In genomic region chr20:50558483-50558925, GRCh38 we compare ENCODE assay signal across 1 cellular context.
TF ChIP-seq lines count a peak whose summit lies in the region.

No MANE protein-coding gene starts in this region.

TF ChIP-seq in endothelial cell of umbilical vein, 7 proteins besides CTCF, POLR2A, EP300 and RAD21 (continued from another document):
- TF ChIP-seq MAX (IDR thresholded peaks at IDR 0.05; ENCODE audit: insufficient read depth, insufficient read length) (no peak), EZH2 (IDR thresholded peaks at IDR 0.05; ENCODE audit: borderline replicate concordance, low read depth, low read length, severe bottlenecking) (no peak), POLR2AphosphoS5 (IDR thresholded peaks at IDR 0.05; ENCODE audit: insufficient read depth, low read depth, low read length) (no peak), MYC (IDR thresholded peaks at IDR 0.05; ENCODE audit: low read depth, low read length) (peak; percentile 67), GATA2 (IDR thresholded peaks at IDR 0.05; ENCODE audit: insufficient read depth, insufficient read length, low read depth, low read length) (peak; percentile 21), JUN (IDR thresholded peaks at IDR 0.05; ENCODE audit: borderline replicate concordance, insufficient read depth, insufficient read length, low read depth) (peak; percentile 81)
TF ChIP-seq in endothelial cell of umbilical vein: peak in this region for 4.
